In genomic region chr1:179194068-179194537, GRCh38 we compare ENCODE assay signal across 19 cellular contexts.
"Had no signal": no experiment of that assay in that cellular context is flagged by ENCODE, and none has a peak within 500 bp of the region (broad histone marks: within the 10 kb centered on the region; RNA-seq: fewer than 3 reads in every experiment).

No MANE protein-coding gene starts in this region.

- H3K27me3 Mint-ChIP-seq: activated naive CD8-positive, alpha-beta T cell treated with anti-CD3 and anti-CD28 coated beads for 36 hours; brain; central memory CD8-positive, alpha-beta T cell; naive thymus-derived CD4-positive, alpha-beta T cell; stimulated activated naive B cell treated with anti-CD40 and anti-IgM and Interleukin-4, amounts not matched to agents 10 μg/mL and 1 μg/mL and 100 μg/mL, for 72 hours; T-helper 17 cell had no signal

- DNase-seq: activated CD4-positive, alpha-beta T cell treated with anti-CD3 and anti-CD28 coated beads for 48 hours; activated CD8-positive, alpha-beta memory T cell treated with anti-CD3 and anti-CD28 coated beads, Interleukin-2, amount 50 U/mL, for 4 hours; activated CD8-positive, alpha-beta T cell treated with anti-CD3 and anti-CD28 coated beads, Interleukin-2, amount 10 ng/mL, durations not matched to agents 7 days and 5 days; activated naive CD8-positive, alpha-beta T cell treated with anti-CD3 and anti-CD28 coated beads for 36 hours; amygdala; effector memory CD4-positive, alpha-beta T cell; foreskin melanocyte; posterior cingulate gyrus; retina; stimulated activated CD4-positive, alpha-beta T cell treated with anti-CD3 and anti-CD28 coated beads, Interleukin-2, amount 100 ng/mL, for 48 hours; stimulated activated naive B cell treated with anti-CD40 and anti-IgM and Interleukin-4, amounts not matched to agents 10 μg/mL and 1 μg/mL and 100 μg/mL, for 72 hours; T-helper 17 cell; tibial artery; uterus had no signal

- H3K4me3 Mint-ChIP-seq: activated CD8-positive, alpha-beta T cell treated with anti-CD3 and anti-CD28 coated beads, Interleukin-2, amount 10 ng/mL, durations not matched to agents 7 days and 5 days; activated naive CD8-positive, alpha-beta T cell treated with anti-CD3 and anti-CD28 coated beads for 36 hours; brain; central memory CD8-positive, alpha-beta T cell; naive thymus-derived CD4-positive, alpha-beta T cell; stimulated activated naive B cell treated with anti-CD40 and anti-IgM and Interleukin-4, amounts not matched to agents 10 μg/mL and 1 μg/mL and 100 μg/mL, for 72 hours; T-helper 17 cell; WTC11 had no signal

- H3K27ac Mint-ChIP-seq: activated CD8-positive, alpha-beta T cell treated with anti-CD3 and anti-CD28 coated beads, Interleukin-2, amount 10 ng/mL, durations not matched to agents 7 days and 5 days; activated naive CD8-positive, alpha-beta T cell treated with anti-CD3 and anti-CD28 coated beads for 36 hours; stimulated activated naive B cell treated with anti-CD40 and anti-IgM and Interleukin-4, amounts not matched to agents 10 μg/mL and 1 μg/mL and 100 μg/mL, for 72 hours; T-helper 17 cell had no signal

- H3K9me3 ChIP-seq: tibial artery, uterus had no signal

- H3K4me3 ChIP-seq: tibial artery, uterus had no signal

- H3K27ac ChIP-seq: epithelial cell of prostate, tibial artery, uterus had no signal

- H3K27me3 ChIP-seq: tibial artery, uterus had no signal

- H3K4me1 ChIP-seq: uterus had no signal

- H3K36me3 ChIP-seq: tibial artery, uterus had no signal

- H3K9me3 Mint-ChIP-seq: activated naive CD8-positive, alpha-beta T cell treated with anti-CD3 and anti-CD28 coated beads for 36 hours; central memory CD8-positive, alpha-beta T cell; naive thymus-derived CD4-positive, alpha-beta T cell; stimulated activated naive B cell treated with anti-CD40 and anti-IgM and Interleukin-4, amounts not matched to agents 10 μg/mL and 1 μg/mL and 100 μg/mL, for 72 hours; WTC11 had no signal

- ATAC-seq: activated CD8-positive, alpha-beta T cell treated with anti-CD3 and anti-CD28 coated beads, Interleukin-2, amount 10 ng/mL, durations not matched to agents 7 days and 5 days; naive thymus-derived CD4-positive, alpha-beta T cell; stimulated activated naive B cell treated with anti-CD40 and anti-IgM and Interleukin-4, amounts not matched to agents 10 μg/mL and 1 μg/mL and 100 μg/mL, for 72 hours; T-helper 17 cell had no signal
